ENCODE assay signal across 17 cellular contexts in genomic region chr5:175542232-175542965, GRCh38.
DNase-seq lines count a peak whose midpoint lies in the region; ATAC-seq, FAIRE-seq and TF ChIP-seq lines count a peak whose summit lies in the region.
"Had no signal": no experiment of that assay in that cellular context is flagged by ENCODE, and none has a peak within 500 bp of the region (broad histone marks: within the 10 kb centered on the region; RNA-seq: fewer than 3 reads in every experiment).

No MANE protein-coding gene starts in this region.

- in situ Hi-C loops in K562 (cut with MboI), result no loop called here

- H3K4me1 ChIP-seq in BE2C (no peaks in the 10 kb centered on the region), K562 (replicated peaks in 1 of 2; ENCODE audit: control insufficient read depth in 2 of 2, insufficient read depth in 2 of 2, low read length in 2 of 2) (peaks cover 0 to 7% of the 10 kb centered on the region in 2 experiments; a peak in 2 of 5 replicates), colonic mucosa (no peaks in the 10 kb centered on the region), SJCRH30 (no peaks in the 10 kb centered on the region)
- H3K4me1 ChIP-seq: A549, psoas muscle had no signal

- CTCF ChIA-PET in K562 (lab: Yijun Ruan, JAX; ENCODE audit: low intra/inter-chr PET ratio), result no interaction called here

- H3K79me2 ChIP-seq in K562 (ENCODE audit: control insufficient read depth, insufficient read depth, low read length), result no peaks in the 10 kb centered on the region

- TF ChIP-seq POLR2A in K562 (conservative IDR thresholded peaks at IDR 0.05), result no peak

- H3K27me3 ChIP-seq in BE2C (peaks cover 8% of the 10 kb centered on the region), K562 (ENCODE audit: control insufficient read depth in 2 of 2, insufficient read depth in 2 of 2, low read length in 2 of 2) (peaks cover 12 to 46% of the 10 kb centered on the region in 2 experiments), colonic mucosa (no peaks in the 10 kb centered on the region), SJCRH30 (no peaks in the 10 kb centered on the region)

- intact Hi-C loops in K562 (cut with micrococcal nuclease) (no loop called here), colonic mucosa (cut with DNase I) (no loop called here)

- H3K36me3 ChIP-seq in BE2C (no peaks in the 10 kb centered on the region), K562 (ENCODE audit: control insufficient read depth, insufficient read depth, low read length) (no peaks in the 10 kb centered on the region), colonic mucosa (no peaks in the 10 kb centered on the region), SJCRH30 (no peaks in the 10 kb centered on the region)
- H3K36me3 ChIP-seq: tibial artery had no signal

- no peak for TF ChIP-seq RAD21 in K562 (CRISPR knock-in tag; conservative IDR thresholded peaks at IDR 0.05 in 1 of 2, IDR thresholded peaks at IDR 0.05 in 1 of 2)

- H3K27ac ChIP-seq in K562 (ENCODE audit: extremely low read depth, low read depth, low read length) (no peak overlapping the region), colonic mucosa (no peak overlapping the region), SJCRH30 (no peak overlapping the region)
- H3K27ac ChIP-seq: A549, psoas muscle, tibial artery had no signal

- no peak overlapping the region for H2AFZ ChIP-seq in K562 (ENCODE audit: low read depth, low read length)

- no peak overlapping the region for H3K4me3 ChIP-seq in BE2C (ENCODE audit: low read depth, low read length)
- no peak overlapping the region for H3K4me3 ChIP-seq in K562
- no peak overlapping the region for H3K4me3 ChIP-seq in colonic mucosa
- no peak overlapping the region for H3K4me3 ChIP-seq in SJCRH30
- H3K4me3 ChIP-seq: A549, psoas muscle, tibial artery had no signal

- ATAC-seq in K562, result peak; percentile 43; the same call in 2 of the 3 replicates
- ATAC-seq: A549, Panc1, psoas muscle had no signal

- H3K9ac ChIP-seq in K562 (ENCODE audit: insufficient read depth in 1 of 2, low read depth in 2 of 2, low read length in 2 of 2) (no peak overlapping the region), colonic mucosa (ENCODE audit: low read depth in 2 of 2, low read length in 2 of 2) (no peak overlapping the region)

- 0% methylated on average over 5 of the region's 5 CpGs for WGBS in K562 (ENCODE audit: insufficient coverage, low coverage, missing lambda C conversion rate)

- no TSS peak for BruUV-seq in K562 (replicated peaks; lab: Mats Ljungman, UMichigan)

- H3K9me3 ChIP-seq in BE2C, result no peaks in the 10 kb centered on the region
- no peaks in the 10 kb centered on the region for H3K9me3 ChIP-seq in K562 (replicated peaks; ENCODE audit: control insufficient read depth, insufficient read depth, low read depth, low read length)
- no peaks in the 10 kb centered on the region for H3K9me3 ChIP-seq in colonic mucosa
- no peaks in the 10 kb centered on the region for H3K9me3 ChIP-seq in SJCRH30 (replicated peaks)
- H3K9me3 ChIP-seq: A549, psoas muscle, tibial artery had no signal

- peaks cover 3% of the 10 kb centered on the region for H3K9me1 ChIP-seq in K562 (ENCODE audit: control insufficient read depth, insufficient read depth, low read length)

- DNase-seq in NCI-H2171 treated with DMSO at 0.1 percent for 48 hours (lab: John Stamatoyannopoulos, UW), result peak; percentile 2
- DNase-seq in NCI-H2171 (lab: John Stamatoyannopoulos, UW), result no peak
- peak; percentile 15 for DNase-seq in BE2C
- peak; percentile 72 for DNase-seq in NOMO-1 treated with dmso at 0.1 percent for 144 hours (lab: John Stamatoyannopoulos, UW; ENCODE audit: unreplicated experiment)
- no peak for DNase-seq in K562 (ENCODE audit: extremely low read depth in 1 of 4, low spot score in 3 of 4)
- no peak for DNase-seq in NCI-H2107 (lab: John Stamatoyannopoulos, UW)
- no peak for DNase-seq in colonic mucosa
- DNase-seq in SJCRH30, result no peak
- DNase-seq: DMS153, midbrain, NCI-H187 treated with DMSO at 0.1 percent for 48 hours, psoas muscle, tibial artery had no signal

- peaks cover 10% of the 10 kb centered on the region; the same call in 1 of the 2 replicates for H4K20me1 ChIP-seq in K562 (replicated peaks; ENCODE audit: control insufficient read depth, insufficient read depth, low read length)

- no peak for TF ChIP-seq EP300 in K562 (IDR thresholded peaks at IDR 0.05; ENCODE audit: low read length)

- no peak overlapping the region for H3K4me2 ChIP-seq in K562 (ENCODE audit: insufficient read depth, low read length)
- H3K4me2 ChIP-seq: A549 had no signal

- FAIRE-seq in K562 (lab: Jason Lieb, UNC), result no peak
- FAIRE-seq: A549, GM12891, H54 had no signal

- POLR2A ChIA-PET in K562 (lab: Yijun Ruan, JAX), result interaction anchor here (0.7 to 1.0 kb wide), 3 partner anchors 15 to 1228 kb away, joined by 3 read pairs; no protein-coding TSS in a partner anchor

- no peak for TF ChIP-seq CTCF in BE2C (IDR thresholded peaks at IDR 0.05; ENCODE audit: low read depth, low read length)
- no peak for TF ChIP-seq CTCF in K562 (IDR thresholded peaks at IDR 0.05 in 2 of 3, conservative IDR thresholded peaks at IDR 0.05 in 1 of 3; ENCODE audit: insufficient read depth in 2 of 3, low read depth in 1 of 3, low read length in 3 of 3)
- TF ChIP-seq CTCF in colonic mucosa (IDR thresholded peaks at IDR 0.05), result no peak

TF ChIP-seq in K562, 482 proteins besides CTCF, POLR2A, EP300 and RAD21 (continues in another document):
- TF ChIP-seq ESRRA (IDR thresholded peaks at IDR 0.05; ENCODE audit: borderline replicate concordance, low read depth) (no peak), ATF6 (CRISPR knock-in tag; IDR thresholded peaks at IDR 0.05) (no peak), ZNF263 (CRISPR knock-in tag; IDR thresholded peaks at IDR 0.05; ENCODE audit: borderline replicate concordance) (no peak), CBFA2T3 (IDR thresholded peaks at IDR 0.05) (no peak), KDM5B (IDR thresholded peaks at IDR 0.05; ENCODE audit: insufficient replicate concordance, low read depth, low read length) (no peak), YBX1 (IDR thresholded peaks at IDR 0.05) (no peak), ARID4B (CRISPR knock-in tag; IDR thresholded peaks at IDR 0.05) (no peak), ZNF23 (CRISPR knock-in tag; IDR thresholded peaks at IDR 0.05) (no peak), ZNF398 (CRISPR knock-in tag; IDR thresholded peaks at IDR 0.05) (no peak), ZBTB7A (IDR thresholded peaks at IDR 0.05; ENCODE audit: borderline replicate concordance, control insufficient read depth, low read depth, low read length) (no peak)

Comparison
In these comparisons a context has a peak if more than half of its experiments do, and no peak if none do; other contexts are left out.
1. DNase-seq: peak in NCI-H2171 treated with DMSO at 0.1 percent for 48 hours (single experiment), BE2C (single experiment) and NOMO-1 treated with dmso at 0.1 percent for 144 hours (single experiment); none in NCI-H2171 (single experiment), K562 (0 of 4), NCI-H2107 (single experiment), colonic mucosa (single experiment) and SJCRH30 (0 of 2).